ENCODE assay signal across 13 cellular contexts in the genomic region with DNA sequence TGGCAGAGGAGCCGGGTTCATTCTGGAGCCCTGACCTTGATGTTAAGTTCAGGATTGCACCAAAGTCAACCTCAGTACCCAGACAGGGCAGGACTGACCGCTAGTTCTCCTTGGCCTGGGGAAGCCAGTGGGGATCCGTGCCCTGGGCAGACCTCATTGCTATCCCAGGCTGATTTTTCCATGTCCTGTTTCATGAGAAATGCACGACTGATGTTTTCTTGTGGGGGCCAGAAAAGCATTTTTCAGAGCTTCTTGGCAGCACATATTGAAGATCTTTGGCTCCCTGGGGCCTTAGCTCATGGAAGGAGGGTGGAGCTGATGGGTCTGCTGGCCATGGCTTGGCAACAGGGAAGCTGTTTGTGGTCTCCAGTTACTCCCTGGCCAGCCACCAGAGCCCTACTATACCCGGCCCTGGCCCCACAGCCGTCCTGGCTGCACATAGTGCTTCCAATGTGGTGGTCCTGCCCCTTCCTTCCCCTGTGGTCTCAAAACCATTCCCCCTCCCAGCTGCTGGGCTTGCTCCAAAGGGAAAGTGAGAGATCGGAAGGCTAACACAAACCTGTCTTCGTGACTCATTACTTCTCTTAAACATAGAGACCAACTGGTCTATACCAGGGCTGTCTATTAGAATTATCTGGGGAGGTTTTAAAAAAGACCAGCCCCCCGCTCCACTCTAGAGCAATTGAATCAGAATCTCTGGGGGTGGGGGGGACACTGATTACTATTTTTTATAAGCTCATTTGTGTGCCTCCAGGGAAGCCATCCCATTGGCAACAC. TPM values are rescaled to one million over a fixed set of nuclear protein-coding genes. Genes with fewer than 3 reads are reported as not detected.
A peak's percentile ranks its signal among the peaks of the same experiment; 100 is the strongest.
DNase-seq lines count a peak whose midpoint lies in the region; ATAC-seq, FAIRE-seq and TF ChIP-seq lines count a peak whose summit lies in the region.
"Had no signal": no experiment of that assay in that cellular context is flagged by ENCODE, and none has a peak within 500 bp of the region (broad histone marks: within the 10 kb centered on the region; RNA-seq: fewer than 3 reads in every experiment).

No MANE protein-coding gene starts in this region.

- H3K4me3 ChIP-seq in choroid plexus epithelial cell (ENCODE audit: low read depth, low read length) (peak overlapping the region; percentile 17), HepG2 (replicated peaks in 1 of 3; ENCODE audit: insufficient read depth in 1 of 3, low read depth in 2 of 3, low read length in 3 of 3) (no peak overlapping the region; a peak in 1 of 6 replicates), stomach smooth muscle (ENCODE audit: low read length in 2 of 2) (peak overlapping the region in 1 of 2 donors; percentile 49), A673 (ENCODE audit: low read depth, low read length, poor library complexity, severe bottlenecking) (no peak overlapping the region)
- H3K4me3 ChIP-seq in effector memory CD4-positive, alpha-beta T cell (ENCODE audit: insufficient read depth, low read depth, low read length, poor library complexity, severe bottlenecking) = no peak overlapping the region

- CTCF ChIA-PET in HepG2 (lab: Yijun Ruan, JAX; ENCODE audit: low intra/inter-chr PET ratio, low total read pairs) (no interaction called here), A673 (lab: Charles Lee) (no interaction called here)

- no peaks in the 10 kb centered on the region for H4K20me1 ChIP-seq in HepG2 (ENCODE audit: insufficient read depth, low read length)

- ATAC-seq in HepG2 = peak; percentile 20
- ATAC-seq in GM19328 (IDR thresholded peaks at IDR 0.05; ENCODE audit: unreplicated experiment) = no peak

- no peak for TF ChIP-seq RAD21 in HepG2 (CRISPR knock-in tag; IDR thresholded peaks at IDR 0.05)

- H3K27me3 ChIP-seq in HepG2 (ENCODE audit: control insufficient read depth in 1 of 2, insufficient read depth in 2 of 2, low read length in 2 of 2) (no peaks in the 10 kb centered on the region; a peak in 1 of 5 replicates), stomach smooth muscle (ENCODE audit: control insufficient read depth in 1 of 2, insufficient read depth in 2 of 2, low read length in 2 of 2) (no peaks in the 10 kb centered on the region), A673 (replicated peaks; ENCODE audit: insufficient read depth, low read depth, low read length, poor library complexity) (no peaks in the 10 kb centered on the region)
- H3K27me3 ChIP-seq in effector memory CD4-positive, alpha-beta T cell (replicated peaks; ENCODE audit: control insufficient read depth, insufficient read depth, low read length, poor library complexity, severe bottlenecking) = no peaks in the 10 kb centered on the region

- POLR2A ChIA-PET in HepG2 (lab: Yijun Ruan, JAX) (no interaction called here), A673 (lab: Charles Lee; ENCODE audit: low non-redundant PET) (no interaction called here)

- FAIRE-seq in HepG2 (lab: Jason Lieb, UNC) = no peak
- FAIRE-seq: H54 had no signal

- TF ChIP-seq POLR2A in HepG2 (IDR thresholded peaks at IDR 0.05; ENCODE audit: insufficient read depth in 1 of 2, low read depth in 2 of 2, low read length in 2 of 2) = no peak

- H3K27ac ChIP-seq in HepG2 (ENCODE audit: extremely low read length, insufficient read depth, low read length) (no peak overlapping the region), stomach smooth muscle (ENCODE audit: low read length) (peak overlapping the region; percentile 66), A673 (ENCODE audit: low read depth, low read length, poor library complexity, severe bottlenecking) (no peak overlapping the region)
- H3K27ac ChIP-seq in effector memory CD4-positive, alpha-beta T cell (ENCODE audit: insufficient read depth, low read length, poor library complexity, severe bottlenecking) = no peak overlapping the region
- H3K27ac ChIP-seq: neutrophil had no signal

- TF ChIP-seq EP300 in HepG2 (IDR thresholded peaks at IDR 0.05; ENCODE audit: low read depth in 2 of 2, low read length in 2 of 2) = no peak
- no peak for TF ChIP-seq EP300 in HepG2 (CRISPR knock-in tag; IDR thresholded peaks at IDR 0.05; ENCODE audit: borderline replicate concordance)

- peaks cover 62% of the 10 kb centered on the region for H3K4me1 ChIP-seq in HepG2 (ENCODE audit: insufficient read depth, low read length)
- peaks cover 19% of the 10 kb centered on the region for H3K4me1 ChIP-seq in stomach smooth muscle (ENCODE audit: control insufficient read depth, insufficient read depth, low read length)
- no peaks in the 10 kb centered on the region for H3K4me1 ChIP-seq in effector memory CD4-positive, alpha-beta T cell (ENCODE audit: control insufficient read depth, insufficient read depth, low read length, poor library complexity, severe bottlenecking)
- peaks cover 15% of the 10 kb centered on the region for H3K4me1 ChIP-seq in A673 (ENCODE audit: insufficient read depth, low read length, poor library complexity, severe bottlenecking)

- H3K4me2 ChIP-seq in HepG2 (ENCODE audit: low read depth, low read length) = peak overlapping the region; percentile 91

- DNase-seq in H4 (ENCODE audit: low spot score) = peak; percentile 57
- peak; percentile 87 for DNase-seq in choroid plexus epithelial cell (ENCODE audit: low read depth)
- no peak for DNase-seq in HepG2 (ENCODE audit: low spot score)
- no peak for DNase-seq in effector memory CD4-positive, alpha-beta T cell
- no peak for DNase-seq in SW480 (ENCODE audit: low spot score)
- DNase-seq in A673 (ENCODE audit: low spot score) = no peak
- DNase-seq: cerebellar nuclear complex, MV-4-11, NCI-H526 had no signal

- 52% methylated on average over 7 of the region's 9 CpGs for WGBS in HepG2 (ENCODE audit: low lambda C conversion rate)

- H3K9ac ChIP-seq in HepG2 (ENCODE audit: insufficient read depth, low read depth, low read length) (no peak overlapping the region), stomach smooth muscle (ENCODE audit: low read length in 2 of 2) (peak overlapping the region in 1 of 2 donors; percentile 6)

- TF ChIP-seq CTCF in choroid plexus epithelial cell (conservative IDR thresholded peaks at IDR 0.05; ENCODE audit: low read depth, low read length) (no peak), HepG2 (CRISPR knock-in tag; IDR thresholded peaks at IDR 0.05) (no peak), A673 (conservative IDR thresholded peaks at IDR 0.05; ENCODE audit: low read depth, low read length) (no peak)

- no peak overlapping the region for H2AFZ ChIP-seq in HepG2 (ENCODE audit: low read length)

- BruUV-seq in HepG2 (replicated peaks; lab: Mats Ljungman, UMichigan) (no TSS peak), A673 (replicated peaks; lab: Mats Ljungman, UMichigan) (no TSS peak)

- in situ Hi-C loops in HepG2 (cut with HindIII; ENCODE audit: extremely low pct_ligation_motif_present, low pct_unique_long_range_greater_than_20kb) = no loop called here

- H3K79me2 ChIP-seq in HepG2 (ENCODE audit: insufficient read depth, low read length) = no peaks in the 10 kb centered on the region

- intact Hi-C loops in HepG2 (cut with micrococcal nuclease; ENCODE audit: unreplicated experiment) (no loop called here), A673 (cut with micrococcal nuclease; ENCODE audit: unreplicated experiment) (loop anchor here (5.0 kb wide), 1 partner anchor 763 kb away; no protein-coding TSS in a partner anchor)

- H3K9me3 ChIP-seq in HepG2 (ENCODE audit: low read length) = no peaks in the 10 kb centered on the region
- H3K9me3 ChIP-seq in stomach smooth muscle (ENCODE audit: control insufficient read depth in 2 of 2, low read length in 2 of 2) = no peaks in the 10 kb centered on the region
- H3K9me3 ChIP-seq in effector memory CD4-positive, alpha-beta T cell (ENCODE audit: control insufficient read depth, low read length) = no peaks in the 10 kb centered on the region
- no peaks in the 10 kb centered on the region for H3K9me3 ChIP-seq in A673 (ENCODE audit: low read depth, low read length, poor library complexity, severe bottlenecking)
- H3K9me3 ChIP-seq: neutrophil had no signal

- no peaks in the 10 kb centered on the region for H3K36me3 ChIP-seq in HepG2 (replicated peaks in 1 of 2; ENCODE audit: control insufficient read depth in 1 of 2, insufficient read depth in 2 of 2, low read length in 2 of 2)
- no peaks in the 10 kb centered on the region for H3K36me3 ChIP-seq in stomach smooth muscle (ENCODE audit: control insufficient read depth in 2 of 2, insufficient read depth in 2 of 2, low read length in 2 of 2)
- H3K36me3 ChIP-seq in effector memory CD4-positive, alpha-beta T cell (ENCODE audit: control insufficient read depth, insufficient read depth, low read length) = no peaks in the 10 kb centered on the region
- no peaks in the 10 kb centered on the region for H3K36me3 ChIP-seq in A673 (ENCODE audit: insufficient read depth, low read length, poor library complexity, severe bottlenecking)
- H3K36me3 ChIP-seq: neutrophil had no signal

RNA-seq across cellular contexts. Expression of gene IL17D, which starts 11.3 kb away (rescaled TPM):
- total RNA-seq in H4 (2014; rRNA removed; shearing (Covaris generic)) = 0.43 and 0.97 TPM in 2 replicates
- total RNA-seq in HepG2 (2016; rRNA removed; fragmentation: Illumina TruSeq; extraction: Trizol) (1.6 and 2.2 TPM in 2 replicates), A673 (2021) (2.0 and 2.7 TPM in 2 replicates)
- total RNA-seq in HepG2 (2016; cell fraction: cytosol; rRNA removed; fragmentation: Illumina TruSeq; extraction: Trizol; ENCODE audit: low read depth) = 1.9 and 2.3 TPM in 2 replicates
- 0.95 and 1.8 TPM in 2 replicates for total RNA-seq in HepG2 (2016; cell fraction: insoluble cytoplasmic fraction; rRNA removed; fragmentation: Illumina TruSeq; extraction: Trizol)
- 3.9 and 4.7 TPM in 2 replicates for total RNA-seq in HepG2 (2016; cell fraction: membrane; rRNA removed; fragmentation: Illumina TruSeq; extraction: Trizol)
- 1.3 and 1.7 TPM in 2 replicates for total RNA-seq in HepG2 (2016; cell fraction: nucleus; rRNA removed; fragmentation: Illumina TruSeq; extraction: Trizol)
- 1.0 and 1.1 TPM in 2 replicates for polyA plus RNA-seq in HepG2 (2011; rRNA removed)
- polyA plus RNA-seq in HepG2 (2011; cell fraction: cytosol; rRNA removed) = 0.98 and 1.1 TPM in 2 replicates
- polyA plus RNA-seq in HepG2 (2011; cell fraction: nucleus; rRNA removed) = 1.6 and 2.2 TPM in 2 replicates
- 6.7 and 7.8 TPM in 2 replicates for polyA plus RNA-seq in HepG2 (2012)
- polyA plus RNA-seq in HepG2 (2016; cell fraction: cytosol; fragmentation: Illumina TruSeq; extraction: Trizol; ENCODE audit: low read depth) = 3.0 and 3.3 TPM in 2 replicates
- 1.5 and 2.0 TPM in 2 replicates for polyA plus RNA-seq in HepG2 (2016; cell fraction: insoluble cytoplasmic fraction; fragmentation: Illumina TruSeq; extraction: Trizol; ENCODE audit: low read depth)
- polyA plus RNA-seq in HepG2 (2016; cell fraction: membrane; fragmentation: Illumina TruSeq; extraction: Trizol; ENCODE audit: low read depth) = 3.2 and 4.2 TPM in 2 replicates
- 2.4 and 3.1 TPM in 2 replicates for polyA plus RNA-seq in HepG2 (2016; cell fraction: nucleus; fragmentation: Illumina TruSeq; extraction: Trizol; ENCODE audit: insufficient read depth, low read depth)
- polyA minus RNA-seq in HepG2 (2011; rRNA and poly(A)+ RNA removed; ENCODE audit: low replicate concordance) = 0.60 TPM in 1 of 2 replicates, not detected in the other
- 0.59 and 0.62 TPM in 2 replicates for polyA minus RNA-seq in HepG2 (2011; cell fraction: cytosol; rRNA and poly(A)+ RNA removed)
- 0.75 and 0.90 TPM in 2 replicates for polyA minus RNA-seq in HepG2 (2011; cell fraction: nucleus; rRNA and poly(A)+ RNA removed)

RNA-seq across cellular contexts. Expression of gene EEF1AKMT1, which starts 59.0 kb away (rescaled TPM):
- total RNA-seq in H4 (2014; rRNA removed; shearing (Covaris generic)) = 5.2 and 5.9 TPM in 2 replicates
- total RNA-seq in HepG2 (2016; rRNA removed; fragmentation: Illumina TruSeq; extraction: Trizol) = 16.1 and 23.5 TPM in 2 replicates
- total RNA-seq in HepG2 (2016; cell fraction: cytosol; rRNA removed; fragmentation: Illumina TruSeq; extraction: Trizol; ENCODE audit: low read depth) = 10.4 and 11.3 TPM in 2 replicates
- 17.2 and 23.4 TPM in 2 replicates for total RNA-seq in HepG2 (2016; cell fraction: insoluble cytoplasmic fraction; rRNA removed; fragmentation: Illumina TruSeq; extraction: Trizol)
- total RNA-seq in HepG2 (2016; cell fraction: membrane; rRNA removed; fragmentation: Illumina TruSeq; extraction: Trizol) = 11.2 and 13.3 TPM in 2 replicates
- 5.8 and 7.0 TPM in 2 replicates for total RNA-seq in HepG2 (2016; cell fraction: nucleus; rRNA removed; fragmentation: Illumina TruSeq; extraction: Trizol)
- 4.9 and 6.0 TPM in 2 replicates for polyA plus RNA-seq in HepG2 (2011; rRNA removed)
- 3.7 and 5.7 TPM in 2 replicates for polyA plus RNA-seq in HepG2 (2011; cell fraction: cytosol; rRNA removed)
- polyA plus RNA-seq in HepG2 (2011; cell fraction: nucleus; rRNA removed) = 2.5 and 3.8 TPM in 2 replicates
- 8.9 and 9.5 TPM in 2 replicates for polyA plus RNA-seq in HepG2 (2012)
- 9.6 and 10.7 TPM in 2 replicates for polyA plus RNA-seq in HepG2 (2016; cell fraction: cytosol; fragmentation: Illumina TruSeq; extraction: Trizol; ENCODE audit: low read depth)
- polyA plus RNA-seq in HepG2 (2016; cell fraction: insoluble cytoplasmic fraction; fragmentation: Illumina TruSeq; extraction: Trizol; ENCODE audit: low read depth) = 28.0 and 28.9 TPM in 2 replicates
- polyA plus RNA-seq in HepG2 (2016; cell fraction: membrane; fragmentation: Illumina TruSeq; extraction: Trizol; ENCODE audit: low read depth) = 10.6 and 13.7 TPM in 2 replicates
- polyA plus RNA-seq in HepG2 (2016; cell fraction: nucleus; fragmentation: Illumina TruSeq; extraction: Trizol; ENCODE audit: insufficient read depth, low read depth) = 10.0 and 13.0 TPM in 2 replicates
- polyA minus RNA-seq in HepG2 (2011; rRNA and poly(A)+ RNA removed; ENCODE audit: low replicate concordance) = 1.2 and 2.8 TPM in 2 replicates
- 1.6 and 4.0 TPM in 2 replicates for polyA minus RNA-seq in HepG2 (2011; cell fraction: cytosol; rRNA and poly(A)+ RNA removed)
- polyA minus RNA-seq in HepG2 (2011; cell fraction: nucleus; rRNA and poly(A)+ RNA removed) = 5.5 and 6.7 TPM in 2 replicates
- 9.2 and 10.8 TPM in 2 replicates for total RNA-seq in A673 (2021)

Comparison
In these comparisons a context has a peak if more than half of its experiments do, and no peak if none do; other contexts are left out.
1. DNase-seq: peak in H4 (single experiment) and choroid plexus epithelial cell (single experiment); none in HepG2 (single experiment), effector memory CD4-positive, alpha-beta T cell (0 of 3), SW480 (single experiment) and A673 (single experiment).